ENCODE assay signal across 1 cellular context in the genomic region with DNA sequence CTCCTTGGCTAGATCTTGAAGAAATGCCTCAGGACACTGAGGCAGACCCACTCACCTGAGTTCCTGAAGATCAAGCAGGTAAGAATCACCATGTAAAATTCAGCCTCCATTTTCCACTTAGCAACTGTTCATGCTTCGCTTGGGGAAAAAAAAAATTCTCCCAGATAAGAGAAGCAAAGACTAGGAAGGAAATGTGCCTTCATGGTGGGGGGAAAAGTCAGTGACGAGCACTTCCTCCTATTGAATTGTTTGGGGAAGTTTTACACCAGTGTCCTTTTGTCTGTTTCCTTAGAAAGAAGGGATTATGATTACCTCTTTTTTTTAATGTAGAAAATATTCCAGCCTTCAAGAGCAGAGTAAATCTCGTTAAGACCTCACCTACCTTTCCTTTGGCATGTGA.
TF ChIP-seq lines count a peak whose summit lies in the region.

PTPRB (minus strand) TSS at position 144 of the 400 bp plus-strand sequence; CDS start at position 110, 34 bp downstream.

TF ChIP-seq in liver, 16 proteins besides CTCF, POLR2A, EP300 and RAD21 (continued from another document):
- TF ChIP-seq REST (IDR thresholded peaks at IDR 0.05), result no peak
